ENCODE assay signal across 8 cellular contexts in genomic region chr3:19946291-19946831, GRCh38.
DNase-seq lines count a peak whose midpoint lies in the region; ATAC-seq and TF ChIP-seq lines count a peak whose summit lies in the region.

No MANE protein-coding gene starts in this region.

- H3K4me1 Mint-ChIP-seq in nephron progenitor cell = peaks cover 40% of the 10 kb centered on the region

- DNase-seq in NCI-H510A treated with DMSO at 0.1 percent for 48 hours (lab: John Stamatoyannopoulos, UW) = peak; percentile 69
- DNase-seq in NCI-H510A (lab: John Stamatoyannopoulos, UW) = no peak
- DNase-seq in RKO (ENCODE audit: low spot score) = peak; percentile 43
- no peak for DNase-seq in epithelial cell of esophagus (ENCODE audit: low read depth)
- DNase-seq in nephron progenitor cell = no peak
- no peak for DNase-seq in HCEC 1CT

- TF ChIP-seq CTCF in epithelial cell of esophagus (IDR thresholded peaks at IDR 0.05; ENCODE audit: insufficient read depth, low read depth, low read length, missing control alignments) = no peak
- no peak for TF ChIP-seq CTCF in nephron progenitor cell (IDR thresholded peaks at IDR 0.05)

- H3K27me3 Mint-ChIP-seq in nephron progenitor cell (ENCODE audit: low read depth, poor library complexity) = peaks cover 3% of the 10 kb centered on the region

- H3K36me3 Mint-ChIP-seq in nephron progenitor cell (ENCODE audit: low read depth) = peaks cover 24% of the 10 kb centered on the region

- peak overlapping the region; percentile 99 for H3K4me3 Mint-ChIP-seq in nephron progenitor cell

- H3K27ac Mint-ChIP-seq in nephron progenitor cell = peak overlapping the region; percentile 100

- peak; percentile 1 for ATAC-seq in HG02884 (IDR thresholded peaks at IDR 0.05; ENCODE audit: unreplicated experiment)
- ATAC-seq in HG03097 (IDR thresholded peaks at IDR 0.05; ENCODE audit: low FRiP score, unreplicated experiment) = no peak

- H3K9me3 Mint-ChIP-seq in nephron progenitor cell = peaks cover 27% of the 10 kb centered on the region

- H3K4me3 ChIP-seq in epithelial cell of esophagus (ENCODE audit: low read length) = peak overlapping the region; percentile 81

Comparison
In these comparisons a context has a peak if more than half of its experiments do, and no peak if none do; other contexts are left out.
1. DNase-seq: peak in NCI-H510A treated with DMSO at 0.1 percent for 48 hours (single experiment) and RKO (single experiment); none in NCI-H510A (single experiment), epithelial cell of esophagus (single experiment), nephron progenitor cell (single experiment) and HCEC 1CT (single experiment).